Comparison of ENCODE assay signal across 20 cellular contexts in the genomic region with DNA sequence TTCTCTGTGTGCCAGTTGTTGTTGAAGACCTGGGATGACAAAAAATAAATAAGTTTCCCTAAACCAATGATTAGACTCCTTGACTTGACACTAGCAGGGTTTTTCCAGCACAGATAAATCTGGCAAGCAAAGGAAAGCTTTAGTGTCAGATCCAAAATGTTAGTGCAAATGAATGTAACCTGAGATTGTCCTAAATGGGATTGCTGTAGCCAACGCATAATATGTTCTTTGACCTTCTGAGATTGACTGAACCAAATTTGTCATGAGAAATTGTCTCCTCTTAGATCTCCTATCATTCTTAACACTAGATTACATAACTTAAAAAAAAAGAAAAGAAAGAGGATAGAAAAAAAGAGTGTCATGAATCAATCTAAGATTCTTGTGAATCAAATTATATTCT.
"Had no signal": no experiment of that assay in that cellular context is flagged by ENCODE, and none has a peak within 500 bp of the region (broad histone marks: within the 10 kb centered on the region; RNA-seq: fewer than 3 reads in every experiment).

No MANE protein-coding gene starts in this region.

- H3K36me3 ChIP-seq: Peyer's patch, SJCRH30 had no signal

- H3K27me3 ChIP-seq: Peyer's patch, SJCRH30 had no signal

- H3K4me1 Mint-ChIP-seq: activated CD4-positive, alpha-beta T cell treated with anti-CD3 and anti-CD28 coated beads for 36 hours; activated naive CD4-positive, alpha-beta T cell treated with anti-CD3 and anti-CD28 coated beads, Interleukin-2, amount 10 ng/mL, durations not matched to agents 7 days and 5 days; activated naive CD8-positive, alpha-beta T cell treated with anti-CD3 and anti-CD28 coated beads for 36 hours had no signal

- H3K4me3 ChIP-seq: SJCRH30 had no signal

- H3K4me3 Mint-ChIP-seq: activated CD4-positive, alpha-beta T cell treated with anti-CD3 and anti-CD28 coated beads for 36 hours; activated CD8-positive, alpha-beta T cell treated with anti-CD3 and anti-CD28 coated beads for 36 hours; activated naive CD4-positive, alpha-beta T cell treated with anti-CD3 and anti-CD28 coated beads, Interleukin-2, amount 10 ng/mL, durations not matched to agents 7 days and 5 days; activated naive CD8-positive, alpha-beta T cell treated with anti-CD3 and anti-CD28 coated beads for 36 hours; activated T-cell treated with anti-CD3 and anti-CD28 coated beads, Interleukin-2, amount 50 U/mL, for 72 hours had no signal

- DNase-seq: activated CD4-positive, alpha-beta T cell treated with anti-CD3 and anti-CD28 coated beads for 36 hours; activated CD8-positive, alpha-beta memory T cell treated with anti-CD3 and anti-CD28 coated beads, Interleukin-2, amount 50 U/mL, for 4 hours; activated CD8-positive, alpha-beta T cell treated with anti-CD3 and anti-CD28 coated beads for 36 hours; activated gamma-delta T cell treated with Interleukin-2 at 50 U/mL for 16 hours; activated naive CD4-positive, alpha-beta T cell treated with anti-CD3 and anti-CD28 coated beads, Interleukin-2, amount 10 ng/mL, durations not matched to agents 7 days and 5 days; activated naive CD8-positive, alpha-beta T cell treated with anti-CD3 and anti-CD28 coated beads for 36 hours; activated T-cell treated with anti-CD3 and anti-CD28 coated beads, Interleukin-2, amount 50 U/mL, for 72 hours; KG1; NCI-H1092; NCI-H1436; NCI-H187; NCI-H2081; NCI-H446; NCI-H524; Right ventricle myocardium superior; SJCRH30; SK-N-SH; T-helper 1 cell had no signal

- H3K9me3 ChIP-seq: Peyer's patch, SJCRH30, SK-N-SH had no signal

- H3K27ac Mint-ChIP-seq: activated CD4-positive, alpha-beta T cell treated with anti-CD3 and anti-CD28 coated beads for 36 hours; activated CD8-positive, alpha-beta T cell treated with anti-CD3 and anti-CD28 coated beads for 36 hours; activated naive CD4-positive, alpha-beta T cell treated with anti-CD3 and anti-CD28 coated beads, Interleukin-2, amount 10 ng/mL, durations not matched to agents 7 days and 5 days; activated naive CD8-positive, alpha-beta T cell treated with anti-CD3 and anti-CD28 coated beads for 36 hours; activated T-cell treated with anti-CD3 and anti-CD28 coated beads, Interleukin-2, amount 50 U/mL, for 72 hours; activated T-helper 2 cell treated with anti-CD3 and anti-CD28 coated beads, Interferon-gamma antibody, Interleukin-2, Interleukin-4, amounts not matched to agents 10 μg/mL and 5 μg/mL and 100 μg/mL, durations not matched to agents 14 hours and 24 hours and 36 hours had no signal

- H3K9ac ChIP-seq: SK-N-SH had no signal

- H3K9me3 Mint-ChIP-seq: activated naive CD4-positive, alpha-beta T cell treated with anti-CD3 and anti-CD28 coated beads, Interleukin-2, amount 10 ng/mL, durations not matched to agents 7 days and 5 days; activated naive CD8-positive, alpha-beta T cell treated with anti-CD3 and anti-CD28 coated beads for 36 hours; activated T-cell treated with anti-CD3 and anti-CD28 coated beads, Interleukin-2, amount 50 U/mL, for 72 hours; activated T-helper 2 cell treated with anti-CD3 and anti-CD28 coated beads, Interferon-gamma antibody, Interleukin-2, Interleukin-4, amounts not matched to agents 10 μg/mL and 5 μg/mL and 100 μg/mL, durations not matched to agents 14 hours and 24 hours and 36 hours had no signal

- ATAC-seq: activated CD4-positive, alpha-beta T cell treated with anti-CD3 and anti-CD28 coated beads for 36 hours; activated CD8-positive, alpha-beta T cell treated with anti-CD3 and anti-CD28 coated beads for 36 hours; activated T-cell treated with anti-CD3 and anti-CD28 coated beads, Interleukin-2, amount 50 U/mL, for 72 hours had no signal

- H3K4me1 ChIP-seq: SJCRH30 had no signal

- H3K36me3 Mint-ChIP-seq: activated naive CD4-positive, alpha-beta T cell treated with anti-CD3 and anti-CD28 coated beads, Interleukin-2, amount 10 ng/mL, durations not matched to agents 7 days and 5 days; activated naive CD8-positive, alpha-beta T cell treated with anti-CD3 and anti-CD28 coated beads for 36 hours had no signal
